Comparison of ENCODE assay signal across 1 cellular context in the genomic region with DNA sequence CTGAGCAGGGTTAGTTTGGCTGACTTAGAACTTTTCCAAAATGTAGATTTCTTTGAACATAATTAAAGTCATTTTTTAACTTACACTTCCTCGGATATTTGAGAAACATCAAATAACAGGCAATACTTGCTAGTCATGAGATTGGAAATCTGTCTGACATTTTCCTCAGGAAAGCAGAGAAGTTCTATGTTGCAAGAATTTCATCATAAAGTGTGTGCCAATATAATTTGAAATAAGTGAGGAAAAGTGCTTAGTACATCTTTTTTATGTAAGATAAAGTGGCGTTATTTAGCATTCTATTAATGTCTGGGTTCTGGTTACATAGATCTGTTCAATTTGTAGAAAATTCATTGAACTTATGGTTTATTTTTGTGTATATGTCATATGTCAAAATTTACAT.
TF ChIP-seq lines count a peak whose summit lies in the region.

No MANE protein-coding gene starts in this region.

TF ChIP-seq in WTC11, 78 proteins besides CTCF, POLR2A, EP300 and RAD21 (continued from another document):
- TF ChIP-seq, protein P1, sequence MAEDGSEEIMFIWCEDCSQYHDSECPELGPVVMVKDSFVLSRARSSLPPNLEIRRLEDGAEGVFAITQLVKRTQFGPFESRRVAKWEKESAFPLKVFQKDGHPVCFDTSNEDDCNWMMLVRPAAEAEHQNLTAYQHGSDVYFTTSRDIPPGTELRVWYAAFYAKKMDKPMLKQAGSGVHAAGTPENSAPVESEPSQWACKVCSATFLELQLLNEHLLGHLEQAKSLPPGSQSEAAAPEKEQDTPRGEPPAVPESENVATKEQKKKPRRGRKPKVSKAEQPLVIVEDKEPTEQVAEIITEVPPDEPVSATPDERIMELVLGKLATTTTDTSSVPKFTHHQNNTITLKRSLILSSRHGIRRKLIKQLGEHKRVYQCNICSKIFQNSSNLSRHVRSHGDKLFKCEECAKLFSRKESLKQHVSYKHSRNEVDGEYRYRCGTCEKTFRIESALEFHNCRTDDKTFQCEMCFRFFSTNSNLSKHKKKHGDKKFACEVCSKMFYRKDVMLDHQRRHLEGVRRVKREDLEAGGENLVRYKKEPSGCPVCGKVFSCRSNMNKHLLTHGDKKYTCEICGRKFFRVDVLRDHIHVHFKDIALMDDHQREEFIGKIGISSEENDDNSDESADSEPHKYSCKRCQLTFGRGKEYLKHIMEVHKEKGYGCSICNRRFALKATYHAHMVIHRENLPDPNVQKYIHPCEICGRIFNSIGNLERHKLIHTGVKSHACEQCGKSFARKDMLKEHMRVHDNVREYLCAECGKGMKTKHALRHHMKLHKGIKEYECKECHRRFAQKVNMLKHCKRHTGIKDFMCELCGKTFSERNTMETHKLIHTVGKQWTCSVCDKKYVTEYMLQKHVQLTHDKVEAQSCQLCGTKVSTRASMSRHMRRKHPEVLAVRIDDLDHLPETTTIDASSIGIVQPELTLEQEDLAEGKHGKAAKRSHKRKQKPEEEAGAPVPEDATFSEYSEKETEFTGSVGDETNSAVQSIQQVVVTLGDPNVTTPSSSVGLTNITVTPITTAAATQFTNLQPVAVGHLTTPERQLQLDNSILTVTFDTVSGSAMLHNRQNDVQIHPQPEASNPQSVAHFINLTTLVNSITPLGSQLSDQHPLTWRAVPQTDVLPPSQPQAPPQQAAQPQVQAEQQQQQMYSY (CRISPR knock-in tag; IDR thresholded peaks at IDR 0.05): no peak
- TF ChIP-seq, protein P2, sequence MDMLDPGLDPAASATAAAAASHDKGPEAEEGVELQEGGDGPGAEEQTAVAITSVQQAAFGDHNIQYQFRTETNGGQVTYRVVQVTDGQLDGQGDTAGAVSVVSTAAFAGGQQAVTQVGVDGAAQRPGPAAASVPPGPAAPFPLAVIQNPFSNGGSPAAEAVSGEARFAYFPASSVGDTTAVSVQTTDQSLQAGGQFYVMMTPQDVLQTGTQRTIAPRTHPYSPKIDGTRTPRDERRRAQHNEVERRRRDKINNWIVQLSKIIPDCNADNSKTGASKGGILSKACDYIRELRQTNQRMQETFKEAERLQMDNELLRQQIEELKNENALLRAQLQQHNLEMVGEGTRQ (CRISPR knock-in tag; IDR thresholded peaks at IDR 0.05): no peak
